ENCODE assay signal across 20 cellular contexts in the genomic region with DNA sequence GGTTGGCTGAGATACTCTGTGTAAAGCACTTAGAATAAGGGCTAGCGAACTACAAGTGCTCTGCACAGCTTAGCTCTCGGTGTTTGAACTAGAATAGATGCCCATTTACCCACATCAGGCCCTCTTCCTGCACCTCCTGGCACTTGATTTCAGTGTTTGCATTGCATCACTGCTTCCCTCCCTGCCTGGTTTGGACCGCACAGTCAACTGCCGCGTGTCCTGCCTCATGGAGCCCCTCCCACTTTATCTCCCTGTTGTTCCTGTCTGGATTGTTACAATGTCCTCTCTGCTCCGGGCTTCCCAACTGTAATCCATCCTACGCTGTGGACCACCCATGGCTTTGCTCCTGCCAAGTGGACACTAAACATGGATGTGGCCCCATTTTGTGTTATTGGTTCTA.
"Had no signal": no experiment of that assay in that cellular context is flagged by ENCODE, and none has a peak within 500 bp of the region (broad histone marks: within the 10 kb centered on the region; RNA-seq: fewer than 3 reads in every experiment).

No MANE protein-coding gene starts in this region.

- H3K9me3 Mint-ChIP-seq: activated naive CD8-positive, alpha-beta T cell treated with anti-CD3 and anti-CD28 coated beads, Interleukin-2, amount 10 ng/mL, durations not matched to agents 7 days and 5 days; activated T-cell treated with anti-CD3 and anti-CD28 coated beads, Interleukin-2, amount 50 U/mL, for 24 hours; activated T-helper 2 cell treated with anti-CD3 and anti-CD28 coated beads, Interferon-gamma antibody, Interleukin-2, Interleukin-4, amounts not matched to agents 10 μg/mL and 5 μg/mL and 100 μg/mL, durations not matched to agents 14 hours and 24 hours and 36 hours; central memory CD8-positive, alpha-beta T cell; natural killer cell treated with Interleukin-12 subunit alpha and Interleukin-12 subunit beta and Interleukin-15 and Interleukin-18, amount 100 ng/mL, for 72 hours had no signal

- DNase-seq: activated CD4-positive, alpha-beta T cell treated with anti-CD3 and anti-CD28 coated beads for 48 hours; activated CD4-positive, CD25-positive, alpha-beta regulatory T cell; activated CD8-positive, alpha-beta T cell treated with anti-CD3 and anti-CD28 coated beads, Interleukin-2, amount 10 ng/mL, durations not matched to agents 7 days and 5 days; activated naive CD4-positive, alpha-beta T cell treated with Interleukin-2 at 50 U/mL for 16 hours; activated naive CD8-positive, alpha-beta T cell treated with anti-CD3 and anti-CD28 coated beads, Interleukin-2, amount 10 ng/mL, durations not matched to agents 7 days and 5 days; activated T-cell treated with anti-CD3 and anti-CD28 coated beads, Interleukin-2, amount 50 U/mL, for 24 hours; amygdala; heart right ventricle; kidney glomerular epithelial cell; stimulated activated CD4-positive, alpha-beta T cell treated with anti-CD3 and anti-CD28 coated beads, Interleukin-2, amount 100 ng/mL, for 24 hours; stimulated activated naive CD8-positive, alpha-beta T cell treated with anti-CD3 and anti-CD28 coated beads, Interleukin-15, Interleukin-2, amounts not matched to agents 100 U/mL and 50 U/mL, for 24 hours; substantia nigra; T1000; uterus had no signal

- H3K4me3 Mint-ChIP-seq: activated CD8-positive, alpha-beta T cell treated with anti-CD3 and anti-CD28 coated beads, Interleukin-2, amount 10 ng/mL, durations not matched to agents 7 days and 5 days; activated naive CD8-positive, alpha-beta T cell treated with anti-CD3 and anti-CD28 coated beads, Interleukin-2, amount 10 ng/mL, durations not matched to agents 7 days and 5 days; activated T-cell treated with anti-CD3 and anti-CD28 coated beads, Interleukin-2, amount 50 U/mL, for 24 hours; central memory CD8-positive, alpha-beta T cell; mesothelial cell of epicardium; natural killer cell treated with Interleukin-12 subunit alpha and Interleukin-12 subunit beta and Interleukin-15 and Interleukin-18, amount 100 ng/mL, for 72 hours had no signal

- H3K27ac ChIP-seq: coronary artery, heart right ventricle, tibial nerve, uterus had no signal

- ATAC-seq: activated CD8-positive, alpha-beta T cell treated with anti-CD3 and anti-CD28 coated beads, Interleukin-2, amount 10 ng/mL, durations not matched to agents 7 days and 5 days; natural killer cell treated with Interleukin-12 subunit alpha and Interleukin-12 subunit beta and Interleukin-15 and Interleukin-18, amount 100 ng/mL, for 72 hours; stimulated activated naive CD8-positive, alpha-beta T cell treated with anti-CD3 and anti-CD28 coated beads, Interleukin-15, Interleukin-2, amounts not matched to agents 100 U/mL and 50 U/mL, for 24 hours had no signal

- H3K27me3 ChIP-seq: heart right ventricle, tibial nerve, uterus had no signal

- H3K27me3 Mint-ChIP-seq: activated T-cell treated with anti-CD3 and anti-CD28 coated beads, Interleukin-2, amount 50 U/mL, for 24 hours; central memory CD8-positive, alpha-beta T cell; natural killer cell treated with Interleukin-12 subunit alpha and Interleukin-12 subunit beta and Interleukin-15 and Interleukin-18, amount 100 ng/mL, for 72 hours had no signal

- H3K4me1 ChIP-seq: heart right ventricle, tibial nerve, uterus had no signal

- H3K4me3 ChIP-seq: coronary artery, heart right ventricle, tibial nerve, uterus had no signal

- H3K27ac Mint-ChIP-seq: activated CD8-positive, alpha-beta T cell treated with anti-CD3 and anti-CD28 coated beads, Interleukin-2, amount 10 ng/mL, durations not matched to agents 7 days and 5 days; activated naive CD8-positive, alpha-beta T cell treated with anti-CD3 and anti-CD28 coated beads, Interleukin-2, amount 10 ng/mL, durations not matched to agents 7 days and 5 days; activated T-cell treated with anti-CD3 and anti-CD28 coated beads, Interleukin-2, amount 50 U/mL, for 24 hours; activated T-helper 2 cell treated with anti-CD3 and anti-CD28 coated beads, Interferon-gamma antibody, Interleukin-2, Interleukin-4, amounts not matched to agents 10 μg/mL and 5 μg/mL and 100 μg/mL, durations not matched to agents 14 hours and 24 hours and 36 hours; mesothelial cell of epicardium; natural killer cell treated with Interleukin-12 subunit alpha and Interleukin-12 subunit beta and Interleukin-15 and Interleukin-18, amount 100 ng/mL, for 72 hours had no signal

- H3K9me3 ChIP-seq: heart right ventricle, tibial nerve, uterus had no signal

- H3K4me1 Mint-ChIP-seq: central memory CD8-positive, alpha-beta T cell had no signal

- H3K36me3 ChIP-seq: heart right ventricle, tibial nerve, uterus had no signal

- H3K36me3 Mint-ChIP-seq: activated naive CD8-positive, alpha-beta T cell treated with anti-CD3 and anti-CD28 coated beads, Interleukin-2, amount 10 ng/mL, durations not matched to agents 7 days and 5 days; natural killer cell treated with Interleukin-12 subunit alpha and Interleukin-12 subunit beta and Interleukin-15 and Interleukin-18, amount 100 ng/mL, for 72 hours had no signal
